In genomic region chr6:73798592-73798991, GRCh38 we compare ENCODE assay signal across 1 cellular context.
TF ChIP-seq lines count a peak whose summit lies in the region.

No MANE protein-coding gene starts in this region.

TF ChIP-seq in HEK293, 187 proteins besides CTCF, POLR2A, EP300 and RAD21 (continued from another document and continues in another):
- TF ChIP-seq ZNF843 (tag by site-specific recombination; IDR thresholded peaks at IDR 0.05): peak; percentile 39; the same call in 1 of the 2 replicates
- TF ChIP-seq ZNF266 (tag by site-specific recombination; IDR thresholded peaks at IDR 0.05; ENCODE audit: low read depth): no peak
- TF ChIP-seq ZBTB10 (tag by site-specific recombination; IDR thresholded peaks at IDR 0.05): no peak
- 0 out of 2 replicates have a peak, but pooled peaks have one; percentile 58 for TF ChIP-seq ZFP37 (tag by site-specific recombination; IDR thresholded peaks at IDR 0.05)
- no peak for TF ChIP-seq AEBP2 (tag by site-specific recombination; IDR thresholded peaks at IDR 0.05; ENCODE audit: borderline replicate concordance)
- no peak for TF ChIP-seq ZSCAN16 (tag by site-specific recombination; IDR thresholded peaks at IDR 0.05)
- TF ChIP-seq GLI2 (tag by site-specific recombination; IDR thresholded peaks at IDR 0.05; ENCODE audit: borderline replicate concordance, low read depth): no peak
- no peak for TF ChIP-seq ZNF416 (tag by site-specific recombination; IDR thresholded peaks at IDR 0.05)
- no peak for TF ChIP-seq ZNF624 (tag by site-specific recombination; IDR thresholded peaks at IDR 0.05)
- TF ChIP-seq ZNF112 (tag by site-specific recombination; IDR thresholded peaks at IDR 0.05): no peak
- TF ChIP-seq ZNF707 (tag by site-specific recombination; IDR thresholded peaks at IDR 0.05): no peak
- no peak for TF ChIP-seq KLF9 (tag by site-specific recombination; IDR thresholded peaks at IDR 0.05; ENCODE audit: low read depth)
- no peak for TF ChIP-seq TRIM28 (IDR thresholded peaks at IDR 0.05; ENCODE audit: borderline replicate concordance, low read length)
- TF ChIP-seq HIC1 (tag by site-specific recombination; IDR thresholded peaks at IDR 0.05): peak; percentile 81; the same call in 1 of the 2 replicates
- TF ChIP-seq MYNN (tag by site-specific recombination; IDR thresholded peaks at IDR 0.05; ENCODE audit: borderline replicate concordance): no peak
- 0 out of 2 replicates have a peak, but pooled peaks have one; percentile 20 for TF ChIP-seq ZBTB17 (tag by site-specific recombination; IDR thresholded peaks at IDR 0.05)
- no peak for TF ChIP-seq PRDM6 (tag by site-specific recombination; IDR thresholded peaks at IDR 0.05)
- no peak for TF ChIP-seq ZNF280C (tag by site-specific recombination; IDR thresholded peaks at IDR 0.05)
- no peak for TF ChIP-seq ZNF146 (tag by site-specific recombination; IDR thresholded peaks at IDR 0.05)
- TF ChIP-seq ZNF623 (tag by site-specific recombination; IDR thresholded peaks at IDR 0.05): no peak
- no peak for TF ChIP-seq ZNF311 (tag by site-specific recombination; IDR thresholded peaks at IDR 0.05; ENCODE audit: borderline replicate concordance)
- no peak for TF ChIP-seq SETDB1 (IDR thresholded peaks at IDR 0.05; ENCODE audit: insufficient read length, low read length)
- TF ChIP-seq REPIN1 (tag by site-specific recombination; IDR thresholded peaks at IDR 0.05; ENCODE audit: low read depth): no peak
- no peak for TF ChIP-seq ZNF473 (tag by site-specific recombination; IDR thresholded peaks at IDR 0.05)
- TF ChIP-seq ZNF140 (tag by site-specific recombination; IDR thresholded peaks at IDR 0.05): no peak
- no peak for TF ChIP-seq ZNF239 (tag by site-specific recombination; IDR thresholded peaks at IDR 0.05)
- TF ChIP-seq PATZ1 (tag by site-specific recombination; IDR thresholded peaks at IDR 0.05): peak; percentile 62
- TF ChIP-seq ZSCAN18 (tag by site-specific recombination; IDR thresholded peaks at IDR 0.05): no peak
- no peak for TF ChIP-seq ZNF350 (tag by site-specific recombination; IDR thresholded peaks at IDR 0.05)
- TF ChIP-seq BCL11A (tag by site-specific recombination; IDR thresholded peaks at IDR 0.05; ENCODE audit: low read depth): no peak
- TF ChIP-seq GLIS2 (tag by site-specific recombination; IDR thresholded peaks at IDR 0.05): no peak; the same call in 1 of the 2 replicates
- no peak for TF ChIP-seq ZNF155 (tag by site-specific recombination; IDR thresholded peaks at IDR 0.05)
- TF ChIP-seq ZNF24 (tag by site-specific recombination; IDR thresholded peaks at IDR 0.05): 0 out of 2 replicates have a peak, but pooled peaks have one; percentile 38
- no peak for TF ChIP-seq ZIC2 (tag by site-specific recombination; IDR thresholded peaks at IDR 0.05)
- no peak for TF ChIP-seq GLI4 (tag by site-specific recombination; IDR thresholded peaks at IDR 0.05)
- no peak for TF ChIP-seq ZSCAN30 (tag by site-specific recombination; IDR thresholded peaks at IDR 0.05)
- TF ChIP-seq HOXD13 (CRISPR knock-in tag; IDR thresholded peaks at IDR 0.05; ENCODE audit: borderline replicate concordance): no peak
- no peak for TF ChIP-seq ZSCAN5A (tag by site-specific recombination; IDR thresholded peaks at IDR 0.05)
- TF ChIP-seq PRDM10 (tag by site-specific recombination; IDR thresholded peaks at IDR 0.05): peak; percentile 88
- no peak for TF ChIP-seq ZNF621 (tag by site-specific recombination; IDR thresholded peaks at IDR 0.05)
- TF ChIP-seq ZNF548 (tag by site-specific recombination; IDR thresholded peaks at IDR 0.05): no peak
- no peak for TF ChIP-seq ZNF214 (tag by site-specific recombination; IDR thresholded peaks at IDR 0.05; ENCODE audit: borderline replicate concordance)
- no peak for TF ChIP-seq HOXC10 (CRISPR knock-in tag; IDR thresholded peaks at IDR 0.05)
- no peak for TF ChIP-seq ZNF530 (tag by site-specific recombination; IDR thresholded peaks at IDR 0.05; ENCODE audit: low read depth)
- no peak for TF ChIP-seq ZNF701 (tag by site-specific recombination; IDR thresholded peaks at IDR 0.05)
- no peak for TF ChIP-seq ZFP3 (tag by site-specific recombination; IDR thresholded peaks at IDR 0.05; ENCODE audit: low read depth)
- TF ChIP-seq ZNF19 (tag by site-specific recombination; IDR thresholded peaks at IDR 0.05; ENCODE audit: low read depth): no peak
- TF ChIP-seq ZNF626 (tag by site-specific recombination; IDR thresholded peaks at IDR 0.05): no peak
